In the genomic region with DNA sequence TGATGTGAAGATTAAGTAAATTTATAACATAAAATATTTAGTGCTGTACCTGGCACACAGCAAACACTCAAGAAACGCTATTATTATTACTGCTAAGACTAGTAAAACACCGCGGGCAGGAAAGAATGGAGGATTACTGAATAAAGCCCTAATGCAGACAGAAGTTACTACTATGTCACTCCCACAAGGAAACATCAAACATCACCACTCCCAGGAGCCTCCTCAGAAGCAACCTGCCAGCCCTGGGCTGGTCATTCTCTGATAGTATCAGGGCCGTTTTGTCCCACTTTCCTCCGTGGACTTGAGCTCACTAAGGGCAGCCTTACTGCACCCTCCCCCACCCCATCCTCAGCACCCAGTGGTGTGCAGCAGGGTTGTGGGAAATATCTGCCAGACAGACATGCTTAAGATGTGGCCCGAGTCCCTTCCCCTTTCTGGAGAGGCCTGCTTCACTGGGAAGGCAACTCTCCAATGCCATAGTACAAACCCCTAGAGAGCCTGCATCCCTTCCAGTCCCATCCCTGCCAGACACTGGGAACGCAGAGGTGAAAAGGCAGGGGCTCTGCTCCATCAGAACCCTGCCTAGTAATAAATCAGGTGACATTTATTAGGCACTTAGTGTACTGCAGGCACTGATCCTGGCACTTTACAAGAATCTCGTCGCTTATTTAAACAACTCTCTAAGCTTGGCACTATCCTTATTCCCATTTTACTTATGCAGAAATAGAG, we compare ENCODE assay signal across 10 cellular contexts. TPM values are rescaled to one million over a fixed set of nuclear protein-coding genes. Genes with fewer than 3 reads are reported as not detected.
DNase-seq lines count a peak whose midpoint lies in the region; ATAC-seq, FAIRE-seq and TF ChIP-seq lines count a peak whose summit lies in the region.
"Had no signal": no experiment of that assay in that cellular context is flagged by ENCODE, and none has a peak within 500 bp of the region (broad histone marks: within the 10 kb centered on the region; RNA-seq: fewer than 3 reads in every experiment).

No MANE protein-coding gene starts in this region.

- ATAC-seq in naive thymus-derived CD8-positive, alpha-beta T cell, result no peak
- ATAC-seq in HG02759 (IDR thresholded peaks at IDR 0.05; ENCODE audit: unreplicated experiment), result no peak

- no peak overlapping the region for H3K4me2 ChIP-seq in astrocyte (ENCODE audit: low read length)

- DNase-seq in BE2C (peak; percentile 56), astrocyte (ENCODE audit: low read depth) (no peak), T-helper 9 cell (no peak), cerebellar cortex (ENCODE audit: low spot score) (no peak), brain microvascular endothelial cell (no peak)
- no peak for DNase-seq in naive thymus-derived CD8-positive, alpha-beta T cell
- DNase-seq: cerebellar nuclear complex, MM.1S had no signal

- H3K36me3 Mint-ChIP-seq in astrocyte (ENCODE audit: low read depth, unreplicated experiment), result peaks cover 13% of the 10 kb centered on the region
- H3K36me3 Mint-ChIP-seq in naive thymus-derived CD8-positive, alpha-beta T cell, result peaks cover 0 to 6% (median 0%) of the 10 kb centered on the region in 3 donors

- H3K27ac ChIP-seq in KOPT-K1 (ENCODE audit: low read depth, low read length, poor library complexity, severe bottlenecking) (peak overlapping the region; percentile 3), astrocyte (ENCODE audit: low read depth, low read length) (no peak overlapping the region), brain microvascular endothelial cell (no peak overlapping the region)

- H3K27ac Mint-ChIP-seq in astrocyte (ENCODE audit: unreplicated experiment), result peak overlapping the region; percentile 84
- peak overlapping the region; percentile 25 to 84 (median 79) for H3K27ac Mint-ChIP-seq in naive thymus-derived CD8-positive, alpha-beta T cell

- FAIRE-seq in astrocyte (lab: Jason Lieb, UNC), result no peak

- H3K4me1 ChIP-seq in BE2C (peaks cover 17% of the 10 kb centered on the region), astrocyte (ENCODE audit: insufficient read depth, low read length) (peaks cover 33% of the 10 kb centered on the region)

- TF ChIP-seq CTCF in BE2C (IDR thresholded peaks at IDR 0.05; ENCODE audit: low read depth, low read length) (no peak), astrocyte (IDR thresholded peaks at IDR 0.05; ENCODE audit: insufficient read depth, low read depth, low read length) (no peak), brain microvascular endothelial cell (IDR thresholded peaks at IDR 0.05; ENCODE audit: low read depth, low read length, missing control alignments) (no peak)

- H3K36me3 ChIP-seq in BE2C (0 out of 2 replicates have a peak, but pooled peaks cover 2% of the 10 kb centered on the region), KOPT-K1 (ENCODE audit: insufficient read depth, low read length) (no peaks in the 10 kb centered on the region; the same call in 1 of the 2 replicates), astrocyte (ENCODE audit: insufficient read depth, low read length) (no peaks in the 10 kb centered on the region), brain microvascular endothelial cell (replicated peaks) (no peaks in the 10 kb centered on the region)

- H3K27me3 ChIP-seq in BE2C (no peaks in the 10 kb centered on the region), astrocyte (ENCODE audit: insufficient read depth, low read length) (no peaks in the 10 kb centered on the region), brain microvascular endothelial cell (replicated peaks) (no peaks in the 10 kb centered on the region)

- H3K9me3 Mint-ChIP-seq in astrocyte (ENCODE audit: unreplicated experiment), result no peaks in the 10 kb centered on the region
- H3K9me3 Mint-ChIP-seq in naive thymus-derived CD8-positive, alpha-beta T cell, result no peaks in the 10 kb centered on the region

- no peaks in the 10 kb centered on the region for H3K27me3 Mint-ChIP-seq in astrocyte (ENCODE audit: low read depth, unreplicated experiment)
- H3K27me3 Mint-ChIP-seq in naive thymus-derived CD8-positive, alpha-beta T cell, result no peaks in the 10 kb centered on the region

- H4K20me1 ChIP-seq in astrocyte (ENCODE audit: insufficient read depth, low read length), result peaks cover 4% of the 10 kb centered on the region

- H2AFZ ChIP-seq in astrocyte (ENCODE audit: low read depth, low read length), result no peak overlapping the region

- in situ Hi-C loops in brain microvascular endothelial cell (cut with HindIII; ENCODE audit: low pct_ligation_motif_present, low sequenced_read_pairs), result no loop called here

- POLR2A ChIA-PET in naive thymus-derived CD8-positive, alpha-beta T cell (lab: Charles Lee), result interaction anchor here (0.8 to 8.8 kb wide), 5 partner anchors 8 to 53 kb away, joined by 3 to 122 read pairs (median 3); a partner anchor contains a TSS

- H3K9ac ChIP-seq in astrocyte (ENCODE audit: low read length), result no peak overlapping the region

- peaks cover 55% of the 10 kb centered on the region for H3K4me1 Mint-ChIP-seq in astrocyte (ENCODE audit: low read depth, unreplicated experiment)
- H3K4me1 Mint-ChIP-seq in naive thymus-derived CD8-positive, alpha-beta T cell, result peaks cover 42 to 90% (median 83%) of the 10 kb centered on the region in 4 donors

- H3K4me3 Mint-ChIP-seq in astrocyte (ENCODE audit: unreplicated experiment), result no peak overlapping the region
- H3K4me3 Mint-ChIP-seq in naive thymus-derived CD8-positive, alpha-beta T cell, result peak overlapping the region in 3 of 10 donors; percentile 12 to 41 (median 15)

- H3K79me2 ChIP-seq in astrocyte (ENCODE audit: insufficient read depth, low read length), result peaks cover 80% of the 10 kb centered on the region

- no peak overlapping the region for H3K4me3 ChIP-seq in BE2C (ENCODE audit: low read depth, low read length)
- H3K4me3 ChIP-seq in astrocyte (ENCODE audit: insufficient read depth, low read depth, low read length), result no peak overlapping the region
- H3K4me3 ChIP-seq in brain microvascular endothelial cell (ENCODE audit: low read depth, low read length), result no peak overlapping the region

- H3K9me3 ChIP-seq in BE2C (no peaks in the 10 kb centered on the region), KOPT-K1 (ENCODE audit: insufficient read depth, low read length, poor library complexity, severe bottlenecking) (no peaks in the 10 kb centered on the region), astrocyte (ENCODE audit: insufficient read depth, low read depth, low read length) (no peaks in the 10 kb centered on the region)

RNA-seq across cellular contexts. Expression of a gene that starts 41.7 kb away (rescaled TPM):
- 52.5 TPM for polyA plus RNA-seq in BE2C (2012; ENCODE audit: insufficient read depth, insufficient read length, low read depth)
- total RNA-seq in astrocyte, result 172 and 182 TPM in 2 replicates
- total RNA-seq in naive thymus-derived CD8-positive, alpha-beta T cell, result 10 to 100 TPM; 51.7 to 53.6 TPM
- 10 to 100 TPM in 2 of 3 donors, 1 to 10 TPM in 1; 9.1 to 37.3 (median 20.5) TPM for polyA plus RNA-seq in naive thymus-derived CD8-positive, alpha-beta T cell
